ENCODE assay signal across 1 cellular context in genomic region chr1:30720271-30721223, GRCh38.
TF ChIP-seq lines count a peak whose summit lies in the region.

No MANE protein-coding gene starts in this region.

TF ChIP-seq in WTC11, 78 proteins besides CTCF, POLR2A, EP300 and RAD21:
- TF ChIP-seq ELF4 (CRISPR knock-in tag; IDR thresholded peaks at IDR 0.05; ENCODE audit: low read depth) (no peak), ZNF121 (CRISPR knock-in tag; IDR thresholded peaks at IDR 0.05) (no peak), MYBL2 (CRISPR knock-in tag; IDR thresholded peaks at IDR 0.05) (no peak), NR1H2 (CRISPR knock-in tag; IDR thresholded peaks at IDR 0.05) (no peak)
TF ChIP-seq in WTC11: peak in this region for 0.
